8 cellular contexts compared by ENCODE assay signal in genomic region chr19:51108805-51109146, GRCh38. TPM values are rescaled to one million over a fixed set of nuclear protein-coding genes. Genes with fewer than 3 reads are reported as not detected.
DNase-seq lines count a peak whose midpoint lies in the region; ATAC-seq and TF ChIP-seq lines count a peak whose summit lies in the region.

No MANE protein-coding gene starts in this region.

- H3K4me1 ChIP-seq in lung (ENCODE audit: control insufficient read depth in 2 of 2, insufficient read depth in 2 of 2, low read length in 2 of 2) (peaks cover 0 to 12% of the 10 kb centered on the region in 2 donors), uterus (peaks cover 7 to 8% of the 10 kb centered on the region in 2 donors)

- POLR2A ChIA-PET in BJ (lab: Charles Lee), result no interaction called here

- 3 to 4% methylated on average over 15 of the region's 15 CpGs for WGBS in lung, 2 donors

- H3K27ac ChIP-seq in brain microvascular endothelial cell (peak overlapping the region; percentile 31), lung (ENCODE audit: low read depth in 1 of 2, low read length in 1 of 2) (peak overlapping the region; percentile 35 to 40), uterus (peak overlapping the region; percentile 61 to 71)

- no peaks in the 10 kb centered on the region for H3K27me3 ChIP-seq in BJ (ENCODE audit: control insufficient read depth, insufficient read depth, low read length)
- no peaks in the 10 kb centered on the region for H3K27me3 ChIP-seq in brain microvascular endothelial cell (replicated peaks)
- H3K27me3 ChIP-seq in lung (ENCODE audit: control insufficient read depth, insufficient read depth), result no peaks in the 10 kb centered on the region
- H3K27me3 ChIP-seq in uterus, result no peaks in the 10 kb centered on the region

- peak overlapping the region; percentile 46 for H3K4me3 ChIP-seq in BJ (ENCODE audit: low read depth, low read length)
- peak overlapping the region; percentile 93 for H3K4me3 ChIP-seq in brain microvascular endothelial cell (ENCODE audit: low read depth, low read length)
- H3K4me3 ChIP-seq in lung, result peak overlapping the region; percentile 20
- peak overlapping the region; percentile 75 to 97 for H3K4me3 ChIP-seq in uterus

- TF ChIP-seq CTCF in BJ (IDR thresholded peaks at IDR 0.05; ENCODE audit: insufficient read depth, low read depth, low read length) (no peak; the same call in 1 of the 2 replicates), brain microvascular endothelial cell (IDR thresholded peaks at IDR 0.05; ENCODE audit: low read depth, low read length, missing control alignments) (no peak), lung (IDR thresholded peaks at IDR 0.05; ENCODE audit: control extremely low read depth, extremely low read depth) (no peak), uterus (IDR thresholded peaks at IDR 0.05) (no peak)

- intact Hi-C loops in uterus (cut with DNase I; ENCODE audit: low total_unique reads), result no loop called here

- CTCF ChIA-PET in BJ (lab: Yijun Ruan, JAX), result no interaction called here

- no peaks in the 10 kb centered on the region for H3K9me3 ChIP-seq in lung (ENCODE audit: control insufficient read depth in 2 of 2, insufficient read depth in 1 of 2, low read length in 1 of 2)
- H3K9me3 ChIP-seq in uterus, result no peaks in the 10 kb centered on the region

- in situ Hi-C loops in brain microvascular endothelial cell (cut with HindIII; ENCODE audit: low pct_ligation_motif_present, low sequenced_read_pairs), result no loop called here

- DNase-seq in BJ (ENCODE audit: low read depth), result no peak
- DNase-seq in brain microvascular endothelial cell, result no peak
- DNase-seq in lung (ENCODE audit: low spot score), result no peak
- DNase-seq in uterus, result no peak
- no peak for DNase-seq in NCI-H1694 treated with DMSO at 0.1 percent for 48 hours (lab: John Stamatoyannopoulos, UW)
- no peak for DNase-seq in NCI-H2196 (lab: John Stamatoyannopoulos, UW; ENCODE audit: unreplicated experiment)

- H3K36me3 ChIP-seq in BJ (ENCODE audit: control insufficient read depth, insufficient read depth, low read length), result peaks cover 4% of the 10 kb centered on the region
- H3K36me3 ChIP-seq in brain microvascular endothelial cell (replicated peaks), result peaks cover 5% of the 10 kb centered on the region
- H3K36me3 ChIP-seq in lung (ENCODE audit: control insufficient read depth in 2 of 2, insufficient read depth in 2 of 2, low read length in 2 of 2), result peaks cover 0 to 8% of the 10 kb centered on the region in 2 donors
- H3K36me3 ChIP-seq in uterus, result no peaks in the 10 kb centered on the region

- TF ChIP-seq POLR2A in uterus (IDR thresholded peaks at IDR 0.05), result no peak

- ATAC-seq in GM19455 (IDR thresholded peaks at IDR 0.05; ENCODE audit: unreplicated experiment) (peak; percentile 42), HG03565 (IDR thresholded peaks at IDR 0.05; ENCODE audit: unreplicated experiment) (peak; percentile 18), lung (ENCODE audit: insufficient read depth, low FRiP score) (peak; percentile 10)

RNA-seq across cellular contexts. Expression of gene CTU1, which starts 0.6 kb away (rescaled TPM):
- polyA plus RNA-seq in BJ (2011; rRNA removed), result 2.3 and 3.3 TPM in 2 replicates
- polyA minus RNA-seq in BJ (2011; rRNA and poly(A)+ RNA removed), result 2.0 and 2.9 TPM in 2 replicates
- 1 to 10 TPM; 3.2 to 9.8 TPM for total RNA-seq in lung
- 1 to 10 TPM; 2.5 to 4.4 TPM for polyA plus RNA-seq in lung
- total RNA-seq in uterus, result 10 to 100 TPM in 1 of 4 donors, 1 to 10 TPM in 2, not detected in 1; 7.8 to 27.7 (median 8.4) TPM

RNA-seq across cellular contexts. Expression of gene SIGLEC9, which starts 15.9 kb away (rescaled TPM):
- polyA plus RNA-seq in BJ (2011; rRNA removed) (not detected in 2 replicates), lung (10 to 100 TPM in 1 of 2 donors, 1 to 10 TPM in 1; 4.3 to 57.0 TPM)
- polyA minus RNA-seq in BJ (2011; rRNA and poly(A)+ RNA removed), result not detected in 2 replicates
- total RNA-seq in lung (10 to 100 TPM in 1 of 2 donors, 1 to 10 TPM in 1; 4.5 to 25.7 TPM), uterus (1 to 10 TPM in 3 of 4 donors, under 1 TPM in 1; 0.51 to 2.6 (median 1.7) TPM)

RNA-seq across cellular contexts. Expression of gene KLK14, which starts 26.1 kb away (rescaled TPM):
- polyA plus RNA-seq in BJ (2011; rRNA removed) (0.06 TPM in 1 of 2 replicates, not detected in the other), lung (1 to 10 TPM in 1 of 2 donors, under 1 TPM in 1; 0.49 to 1.3 TPM)
- not detected in 2 replicates for polyA minus RNA-seq in BJ (2011; rRNA and poly(A)+ RNA removed)
- total RNA-seq in lung (1 to 10 TPM in 1 of 2 donors, under 1 TPM in 1; 0.46 to 3.9 TPM), uterus (under 1 TPM in 1 of 4 donors, not detected in 3; 0.76 TPM)

RNA-seq across cellular contexts. Expression of gene SIGLEC7, which starts 33.3 kb away (rescaled TPM):
- polyA plus RNA-seq in BJ (2011; rRNA removed) (not detected in 2 replicates), lung (10 to 100 TPM in 1 of 2 donors, 1 to 10 TPM in 1; 2.1 to 29.3 TPM)
- polyA minus RNA-seq in BJ (2011; rRNA and poly(A)+ RNA removed), result not detected in 2 replicates
- total RNA-seq in lung (10 to 100 TPM in 1 of 2 donors, 1 to 10 TPM in 1; 6.3 to 13.4 TPM), uterus (under 1 TPM in 2 of 4 donors, not detected in 2; 0.14 to 0.59 TPM)

RNA-seq across cellular contexts. Expression of gene KLK13, which starts 43.9 kb away (rescaled TPM):
- not detected in 2 replicates for polyA plus RNA-seq in BJ (2011; rRNA removed)
- not detected in 2 replicates for polyA minus RNA-seq in BJ (2011; rRNA and poly(A)+ RNA removed)
- 1 to 10 TPM in 1 of 2 donors, under 1 TPM in 1; 0.65 to 9.3 TPM for total RNA-seq in lung
- 1 to 10 TPM; 1.7 to 4.5 TPM for polyA plus RNA-seq in lung
- total RNA-seq in uterus, result not detected

Comparison
In these comparisons a context has a peak if more than half of its experiments do, and no peak if none do; other contexts are left out.
1. H3K4me3 ChIP-seq: peak in every context shown above with its lines; median percentile 93 in brain microvascular endothelial cell; 86 in uterus; 46 in BJ; 20 in lung.